ENCODE assay signal across 1 cellular context in the genomic region with DNA sequence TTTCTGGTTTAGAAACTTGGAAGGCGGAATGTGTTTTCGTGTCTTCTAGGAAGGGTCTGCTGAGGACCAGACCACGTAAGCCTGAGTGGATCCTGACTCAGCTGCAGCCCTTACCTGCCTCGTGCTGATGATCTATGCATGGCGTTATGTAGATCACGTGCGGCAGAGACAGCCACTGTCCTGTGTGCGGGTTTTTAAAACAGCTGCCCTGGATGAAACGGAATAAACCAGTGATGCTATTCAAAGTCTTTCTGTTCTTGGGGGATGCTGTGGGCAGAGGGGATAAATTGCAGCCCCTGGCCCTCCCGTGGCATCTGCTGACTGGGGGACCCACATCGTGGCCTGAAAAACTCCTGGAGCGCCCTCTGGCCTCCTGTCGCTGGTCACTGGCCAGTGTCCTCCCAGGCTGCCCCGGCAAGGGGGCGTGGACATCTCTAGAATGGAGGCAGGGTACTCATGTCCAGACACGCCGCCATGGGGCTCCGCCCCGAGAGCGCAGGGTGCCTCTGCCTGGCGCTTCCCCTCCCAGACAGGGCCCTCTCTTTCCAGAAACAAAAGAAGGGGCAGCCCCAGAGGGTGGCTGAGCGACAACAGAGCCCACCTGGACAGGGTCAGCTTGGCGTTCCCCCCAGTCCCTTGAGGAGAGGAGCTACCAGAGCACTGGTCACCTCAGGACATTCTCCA.
TF ChIP-seq lines count a peak whose summit lies in the region.

No MANE protein-coding gene starts in this region.

TF ChIP-seq in IMR-90, 13 proteins besides CTCF, POLR2A, EP300 and RAD21:
- TF ChIP-seq BHLHE40 (IDR thresholded peaks at IDR 0.05; ENCODE audit: low read depth, low read length) (no peak), MXI1 (IDR thresholded peaks at IDR 0.05; ENCODE audit: borderline replicate concordance, low read depth, low read length) (no peak), CEBPB (IDR thresholded peaks at IDR 0.05; ENCODE audit: low read depth, low read length) (no peak), FOS (IDR thresholded peaks at IDR 0.05; ENCODE audit: low read depth, low read length) (no peak), CHD1 (IDR thresholded peaks at IDR 0.05; ENCODE audit: low read depth, low read length) (no peak), RFX5 (IDR thresholded peaks at IDR 0.05; ENCODE audit: low read depth, low read length) (no peak), RCOR1 (IDR thresholded peaks at IDR 0.05; ENCODE audit: insufficient replicate concordance, low read length) (no peak), MAFK (IDR thresholded peaks at IDR 0.05; ENCODE audit: low read depth, low read length) (no peak), SMC3 (IDR thresholded peaks at IDR 0.05; ENCODE audit: low read depth, low read length) (no peak), NFE2L2 (IDR thresholded peaks at IDR 0.05; ENCODE audit: low read depth, low read length) (no peak), MAZ (IDR thresholded peaks at IDR 0.05; ENCODE audit: borderline replicate concordance, low read depth, low read length) (no peak)
- TF ChIP-seq, protein P1, sequence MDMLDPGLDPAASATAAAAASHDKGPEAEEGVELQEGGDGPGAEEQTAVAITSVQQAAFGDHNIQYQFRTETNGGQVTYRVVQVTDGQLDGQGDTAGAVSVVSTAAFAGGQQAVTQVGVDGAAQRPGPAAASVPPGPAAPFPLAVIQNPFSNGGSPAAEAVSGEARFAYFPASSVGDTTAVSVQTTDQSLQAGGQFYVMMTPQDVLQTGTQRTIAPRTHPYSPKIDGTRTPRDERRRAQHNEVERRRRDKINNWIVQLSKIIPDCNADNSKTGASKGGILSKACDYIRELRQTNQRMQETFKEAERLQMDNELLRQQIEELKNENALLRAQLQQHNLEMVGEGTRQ (IDR thresholded peaks at IDR 0.05; ENCODE audit: low read depth, low read length), result no peak
- TF ChIP-seq, protein P2, sequence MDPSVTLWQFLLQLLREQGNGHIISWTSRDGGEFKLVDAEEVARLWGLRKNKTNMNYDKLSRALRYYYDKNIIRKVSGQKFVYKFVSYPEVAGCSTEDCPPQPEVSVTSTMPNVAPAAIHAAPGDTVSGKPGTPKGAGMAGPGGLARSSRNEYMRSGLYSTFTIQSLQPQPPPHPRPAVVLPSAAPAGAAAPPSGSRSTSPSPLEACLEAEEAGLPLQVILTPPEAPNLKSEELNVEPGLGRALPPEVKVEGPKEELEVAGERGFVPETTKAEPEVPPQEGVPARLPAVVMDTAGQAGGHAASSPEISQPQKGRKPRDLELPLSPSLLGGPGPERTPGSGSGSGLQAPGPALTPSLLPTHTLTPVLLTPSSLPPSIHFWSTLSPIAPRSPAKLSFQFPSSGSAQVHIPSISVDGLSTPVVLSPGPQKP (IDR thresholded peaks at IDR 0.05; ENCODE audit: borderline replicate concordance, low read depth, low read length), result no peak
TF ChIP-seq in IMR-90: peak in this region for 0.
